Comparison of ENCODE assay signal across 1 cellular context in genomic region chr4:76987153-76987562, GRCh38.
TF ChIP-seq lines count a peak whose summit lies in the region.

No MANE protein-coding gene starts in this region.

TF ChIP-seq in GM23338, 12 proteins besides CTCF, POLR2A, EP300 and RAD21 (continued from another document):
- 0 out of 2 replicates have a peak, but pooled peaks have one; percentile 46 for TF ChIP-seq ZNF462 (CRISPR knock-in tag; IDR thresholded peaks at IDR 0.05)
TF ChIP-seq in GM23338: peak in this region for 1.
